In the genomic region with DNA sequence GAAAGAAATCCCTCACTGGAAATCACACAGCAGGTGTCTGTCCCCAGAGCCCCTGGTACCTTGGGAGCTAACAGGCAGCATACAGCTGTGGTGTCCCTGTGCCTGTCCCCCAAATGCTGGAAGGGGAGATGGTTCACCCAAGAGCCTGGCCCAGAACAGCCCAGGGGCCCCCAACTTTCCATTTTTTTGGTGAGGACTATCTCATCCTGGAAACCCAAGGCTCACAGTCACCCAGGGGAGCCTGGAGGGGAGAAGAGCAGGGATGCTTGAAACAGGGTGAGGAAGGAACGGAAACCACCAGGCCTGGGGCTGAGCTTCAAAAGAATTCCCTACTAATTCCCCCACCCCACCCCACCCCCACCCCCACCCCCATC, we compare ENCODE assay signal across 19 cellular contexts. TPM values are rescaled to one million over a fixed set of nuclear protein-coding genes. Genes with fewer than 3 reads are reported as not detected.
DNase-seq lines count a peak whose midpoint lies in the region; FAIRE-seq and TF ChIP-seq lines count a peak whose summit lies in the region.
"Had no signal": no experiment of that assay in that cellular context is flagged by ENCODE, and none has a peak within 500 bp of the region (broad histone marks: within the 10 kb centered on the region; RNA-seq: fewer than 3 reads in every experiment).

No MANE protein-coding gene starts in this region.

- TF ChIP-seq RAD21 in H1 (IDR thresholded peaks at IDR 0.05 in 1 of 2, conservative IDR thresholded peaks at IDR 0.05 in 1 of 2; ENCODE audit: low read depth in 2 of 2, low read length in 2 of 2) = no peak

- H2BK120ac ChIP-seq in H1 (replicated peaks; ENCODE audit: low read depth, low read length) = no peak overlapping the region

- no peak overlapping the region for H3K14ac ChIP-seq in H1 (ENCODE audit: insufficient read length)

- no peak for FAIRE-seq in H1 (lab: Jason Lieb, UNC)
- no peak for FAIRE-seq in RCC 7860 (lab: Jason Lieb, UNC)
- FAIRE-seq: GM12878, HTR-8/SVneo had no signal

- H3K36me3 ChIP-seq in H1 (ENCODE audit: control insufficient read depth in 2 of 4, insufficient read depth in 4 of 4, low read length in 3 of 4) = no peaks in the 10 kb centered on the region
- no peaks in the 10 kb centered on the region for H3K36me3 ChIP-seq in neural progenitor cell
- no peaks in the 10 kb centered on the region for H3K36me3 ChIP-seq in tibial nerve
- H3K36me3 ChIP-seq: Peyer's patch had no signal

- H3K27ac ChIP-seq in RWPE1 (peak overlapping the region; percentile 70), H1 (ENCODE audit: low read depth, low read length) (no peak overlapping the region), neural progenitor cell (no peak overlapping the region), tibial nerve (peak overlapping the region in 3 of 4 donors; percentile 69 to 88 (median 88))
- H3K27ac ChIP-seq: HL-60, Peyer's patch had no signal

- H2AFZ ChIP-seq in H1 (ENCODE audit: low read length) = no peak overlapping the region
- H2AFZ ChIP-seq in neural progenitor cell (replicated peaks) = no peak overlapping the region

- H3K18ac ChIP-seq in H1 (ENCODE audit: extremely low read depth, low read length) = no peak overlapping the region; the same call in 1 of the 2 replicates

- H3K9ac ChIP-seq in H1 (replicated peaks in 1 of 4; ENCODE audit: extremely low read depth in 1 of 4, low read depth in 3 of 4, low read length in 3 of 4) = no peak overlapping the region
- no peak overlapping the region for H3K9ac ChIP-seq in neural progenitor cell

- H3K79me2 ChIP-seq in H1 (ENCODE audit: control insufficient read depth in 1 of 2, insufficient read depth in 2 of 2, low read length in 2 of 2) (peaks cover 0 to 8% of the 10 kb centered on the region in 2 experiments; a peak in 1 of 4 replicates), neural progenitor cell (ENCODE audit: low read depth) (peaks cover 41% of the 10 kb centered on the region)

- DNase-seq in RWPE1 (ENCODE audit: low spot score) (no peak), H1 (ENCODE audit: low read depth in 1 of 2, low spot score in 2 of 2) (no peak), neural progenitor cell (ENCODE audit: low spot score) (no peak), tibial nerve (ENCODE audit: low spot score in 2 of 2) (no peak), RCC 7860 (ENCODE audit: low spot score) (no peak), SIG-M5 treated with dmso at 0.1 percent for 504 hours (lab: John Stamatoyannopoulos, UW; ENCODE audit: unreplicated experiment) (no peak), NCI-H1436 treated with DMSO at 0.1 percent for 48 hours (lab: John Stamatoyannopoulos, UW) (no peak)
- no peak for DNase-seq in activated effector memory CD4-positive, alpha-beta T cell treated with anti-CD3 and anti-CD28 coated beads, Interleukin-2, amount 50 U/mL, for 16 hours
- DNase-seq: C1 segment of cervical spinal cord, GDM1, Kasumi-1, NCI-H1930, NCI-H510A treated with DMSO at 0.1 percent for 48 hours, SHP77 treated with DMSO at 0.1 percent for 48 hours had no signal

- TF ChIP-seq POLR2A in H1 (IDR thresholded peaks at IDR 0.05; ENCODE audit: control extremely low read depth in 1 of 2, low read depth in 2 of 2, low read length in 2 of 2) = no peak
- TF ChIP-seq POLR2A in tibial nerve (IDR thresholded peaks at IDR 0.05) = no peak

- no peak overlapping the region for H4K8ac ChIP-seq in H1 (ENCODE audit: extremely low read depth, insufficient read depth, low read length)

- POLR2A ChIA-PET in RWPE1 (lab: Yijun Ruan, JAX; ENCODE audit: low non-redundant PET) (no interaction called here), H1 (lab: Charles Lee; ENCODE audit: partially characterized antibody) (interaction anchor here (0.8 to 4.4 kb wide), 6 partner anchors 8 to 102 kb away, joined by 3 to 30 read pairs (median 4); no protein-coding TSS in a partner anchor)

- H3K23me2 ChIP-seq in H1 (ENCODE audit: low read depth, low read length) = peaks cover 7% of the 10 kb centered on the region; the same call in 1 of the 2 replicates

- H2BK15ac ChIP-seq in H1 (ENCODE audit: low read length) = no peak overlapping the region

- H3K27me3 ChIP-seq in H1 (replicated peaks in 1 of 4; ENCODE audit: control insufficient read depth in 3 of 4, extremely low read depth in 1 of 4, insufficient read depth in 3 of 4, low read length in 3 of 4) = peaks cover 0 to 20% (median 12%) of the 10 kb centered on the region in 4 experiments; a peak in 4 of 7 replicates
- peaks cover 13% of the 10 kb centered on the region for H3K27me3 ChIP-seq in neural progenitor cell
- H3K27me3 ChIP-seq in tibial nerve = no peaks in the 10 kb centered on the region

- no peaks in the 10 kb centered on the region for H3K36me3 Mint-ChIP-seq in neural progenitor cell

- peaks cover 7% of the 10 kb centered on the region for H3K79me1 ChIP-seq in H1 (ENCODE audit: low read depth, low read length)

- no peak overlapping the region for H2AK5ac ChIP-seq in H1 (ENCODE audit: low read depth, low read length)

- H3K4me2 ChIP-seq in H1 (ENCODE audit: insufficient read depth in 1 of 2, low read depth in 2 of 2, low read length in 2 of 2) (0 out of 4 replicates have a peak overlapping the region, but pooled peaks have one; percentile 1 to 17), neural progenitor cell (peak overlapping the region; percentile 39)

- H3K9me3 ChIP-seq in H1 (ENCODE audit: insufficient read depth in 2 of 2, low read depth in 1 of 2, low read length in 1 of 2) = no peaks in the 10 kb centered on the region
- H3K9me3 ChIP-seq in neural progenitor cell (ENCODE audit: low read depth) = no peaks in the 10 kb centered on the region
- no peaks in the 10 kb centered on the region for H3K9me3 ChIP-seq in tibial nerve
- H3K9me3 ChIP-seq: Peyer's patch had no signal

- WGBS in H1 (ENCODE audit: extremely low coverage in 1 of 2, insufficient coverage in 1 of 2, insufficient read length in 1 of 2, insufficient replicate concordance in 2 of 2, low coverage in 1 of 2, low lambda C conversion rate in 2 of 2, missing lambda C conversion rate in 1 of 2), 2 experiments = 86% methylated on average over 1 of the region's 1 CpG; no CpG with 5 or more reads in 1 of the 2 experiments
- WGBS in tibial nerve, 2 donors = 67 to 75% methylated on average over 1 of the region's 1 CpG

- peaks cover 13 to 18% of the 10 kb centered on the region in 2 experiments for H4K20me1 ChIP-seq in H1 (replicated peaks in 1 of 2; ENCODE audit: control insufficient read depth in 1 of 2, insufficient read depth in 2 of 2, low read length in 2 of 2)
- peaks cover 68% of the 10 kb centered on the region for H4K20me1 ChIP-seq in neural progenitor cell (ENCODE audit: low read depth)

- H3K56ac ChIP-seq in H1 (replicated peaks; ENCODE audit: insufficient read length, low read depth, low read length) = no peak overlapping the region

- no peak overlapping the region for H4K91ac ChIP-seq in H1 (replicated peaks; ENCODE audit: insufficient read length, low read length)

- no peak overlapping the region for H3K4me3 Mint-ChIP-seq in neural progenitor cell

- TF ChIP-seq EP300 in H1 (IDR thresholded peaks at IDR 0.05; ENCODE audit: borderline replicate concordance in 1 of 2, low read depth in 2 of 2, low read length in 2 of 2) (no peak), tibial nerve (IDR thresholded peaks at IDR 0.05) (no peak)

- no peak overlapping the region for H3K23ac ChIP-seq in H1 (ENCODE audit: insufficient read length)

- peaks cover 13% of the 10 kb centered on the region for H3K27me3 Mint-ChIP-seq in neural progenitor cell (ENCODE audit: insufficient read depth, low read depth)

- no peak overlapping the region for H2BK5ac ChIP-seq in H1 (ENCODE audit: low read depth, low read length)

- TF ChIP-seq CTCF in RWPE1 (conservative IDR thresholded peaks at IDR 0.05; ENCODE audit: low read depth) (no peak), H1 (IDR thresholded peaks at IDR 0.05; ENCODE audit: control extremely low read depth in 1 of 3, insufficient read depth in 1 of 3, low read depth in 1 of 3, low read length in 3 of 3) (no peak), neural progenitor cell (IDR thresholded peaks at IDR 0.05) (no peak), tibial nerve (IDR thresholded peaks at IDR 0.05) (no peak)

- H2BK20ac ChIP-seq in H1 (ENCODE audit: low read length) = no peak overlapping the region

- H2BK12ac ChIP-seq in H1 (ENCODE audit: low read depth, low read length) = no peak overlapping the region

- peak overlapping the region; percentile 54 for H3K4ac ChIP-seq in H1 (replicated peaks; ENCODE audit: insufficient read length, low read depth, low read length)

- H3K27ac Mint-ChIP-seq in neural progenitor cell = no peak overlapping the region
- H3K27ac Mint-ChIP-seq: IgD-negative memory B cell had no signal

- H3K4me1 ChIP-seq in H1 (replicated peaks in 1 of 4; ENCODE audit: control insufficient read depth in 3 of 4, insufficient read depth in 4 of 4, low read length in 3 of 4) (peaks cover 7 to 40% (median 24%) of the 10 kb centered on the region in 4 experiments), neural progenitor cell (peaks cover 36% of the 10 kb centered on the region), tibial nerve (peaks cover 0 to 90% (median 36%) of the 10 kb centered on the region in 4 donors)

- CTCF ChIA-PET in RWPE1 (lab: Yijun Ruan, JAX) = interaction anchor here (1.2 to 3.3 kb wide), 3 partner anchors 80 to 123 kb away, joined by 3 to 20 read pairs (median 4); no protein-coding TSS in a partner anchor
- CTCF ChIA-PET in H1 (lab: Charles Lee; ENCODE audit: partially characterized antibody) = interaction anchor here (0.8 to 13.1 kb wide), 11 partner anchors 8 to 186 kb away, joined by 3 to 164 read pairs (median 7); no protein-coding TSS in a partner anchor

- peaks cover 55% of the 10 kb centered on the region for H3K4me1 Mint-ChIP-seq in neural progenitor cell

- H4K5ac ChIP-seq in H1 (ENCODE audit: insufficient read length, low read depth, low read length) = no peak overlapping the region

- no peaks in the 10 kb centered on the region for H3K9me3 Mint-ChIP-seq in neural progenitor cell
- H3K9me3 Mint-ChIP-seq: IgD-negative memory B cell had no signal

- H3K4me3 ChIP-seq in H1 (ENCODE audit: extremely low read depth in 1 of 4, insufficient read depth in 2 of 4, low read depth in 3 of 4, low read length in 4 of 4) (no peak overlapping the region), neural progenitor cell (no peak overlapping the region), tibial nerve (no peak overlapping the region)
- H3K4me3 ChIP-seq: GM12878, Peyer's patch had no signal

- H3F3A ChIP-seq in neural progenitor cell (ENCODE audit: low read depth) = peaks cover 45% of the 10 kb centered on the region

RNA-seq across cellular contexts. Expression of gene SDC3, which starts 3.6 kb away (rescaled TPM):
- 26.8 and 27.0 TPM in 2 replicates for total RNA-seq in H1 (2021; fragmentation: NEBNext Ultra II Directional; extraction: Animal tissue kit (Norgen Biotek cat#: 25700))
- polyA plus RNA-seq in H1 (2011; rRNA removed) = 7.0 and 12.7 TPM in 2 replicates
- 8.1 TPM for polyA plus RNA-seq in H1 (2011; cell fraction: cytosol; rRNA removed)
- polyA plus RNA-seq in H1 (2011; cell fraction: nucleus; rRNA removed) = 18.5 TPM
- 17.6 to 28.5 TPM (median 21.8 TPM) in 4 replicates for polyA plus RNA-seq in H1 (2012, experiment 1 of 2)
- 15.0 TPM for polyA plus RNA-seq in H1 (2012, experiment 2 of 2)
- polyA plus RNA-seq in H1 (2013, experiment 1 of 2) = 32.4 TPM
- 33.1 TPM for polyA plus RNA-seq in H1 (2013, experiment 2 of 2)
- polyA minus RNA-seq in H1 (2011; rRNA and poly(A)+ RNA removed) = 8.2 and 9.3 TPM in 2 replicates
- polyA minus RNA-seq in H1 (2011; cell fraction: cytosol; rRNA and poly(A)+ RNA removed) = 15.2 TPM
- polyA minus RNA-seq in H1 (2011; cell fraction: nucleus; rRNA and poly(A)+ RNA removed) = 12.0 TPM
- 23.0 and 45.1 TPM in 2 replicates for total RNA-seq in neural progenitor cell (ENCODE audit: low replicate concordance)
- 10 to 100 TPM; 47.1 to 78.9 (median 64.2) TPM for total RNA-seq in tibial nerve
- polyA plus RNA-seq: IgD-negative memory B cell had no signal

Comparison
In these comparisons a context has a peak if more than half of its experiments do, and no peak if none do; other contexts are left out.
1. H3K27ac ChIP-seq: peak in RWPE1 (single experiment) and tibial nerve (3 of 4); none in H1 (single experiment) and neural progenitor cell (single experiment).